ENCODE assay signal across 21 cellular contexts in the genomic region with DNA sequence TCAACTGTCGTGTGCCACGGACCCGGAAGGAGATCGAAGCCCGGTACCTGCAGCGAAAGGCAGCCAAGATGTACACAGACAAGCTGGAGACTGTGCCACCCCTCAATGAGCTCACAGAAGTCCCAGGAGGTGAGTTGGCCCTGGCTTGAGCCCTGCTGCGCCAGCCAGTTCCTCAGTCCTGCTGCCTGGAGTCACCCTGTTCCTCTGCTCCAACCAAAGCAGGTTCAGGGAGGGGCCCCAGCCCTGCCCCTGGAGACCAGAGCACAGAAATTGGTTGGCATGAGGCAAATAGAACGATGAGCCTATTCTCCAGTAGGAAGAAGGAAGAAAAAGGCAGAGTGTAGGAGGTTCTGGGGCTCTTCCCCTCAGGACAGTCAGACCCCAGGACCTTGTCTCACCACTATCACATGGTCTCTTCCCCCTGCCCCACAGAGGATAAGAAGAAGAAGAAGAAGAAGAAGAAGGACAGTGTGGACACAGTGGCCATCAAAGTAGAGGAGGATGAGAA. TPM values are rescaled to one million over a fixed set of nuclear protein-coding genes. Genes with fewer than 3 reads are reported as not detected.
DNase-seq lines count a peak whose midpoint lies in the region; ATAC-seq and TF ChIP-seq lines count a peak whose summit lies in the region.
"Had no signal": no experiment of that assay in that cellular context is flagged by ENCODE, and none has a peak within 500 bp of the region (broad histone marks: within the 10 kb centered on the region; RNA-seq: fewer than 3 reads in every experiment).

No MANE protein-coding gene starts in this region.

- TF ChIP-seq POLR2A in heart left ventricle (IDR thresholded peaks at IDR 0.05): no peak

- H4K20me1 ChIP-seq in neural progenitor cell (ENCODE audit: low read depth): peaks cover 3% of the 10 kb centered on the region

- H3K27ac ChIP-seq in heart left ventricle: no peak overlapping the region
- H3K27ac ChIP-seq in neural progenitor cell: no peak overlapping the region

- H3K4me3 ChIP-seq in heart left ventricle (no peak overlapping the region), neural progenitor cell (no peak overlapping the region)
- H3K4me3 ChIP-seq: GM23338 had no signal

- BruUV-seq in Calu3 (replicated peaks; lab: Mats Ljungman, UMichigan): no TSS peak

- H3K9me3 ChIP-seq in heart left ventricle: no peaks in the 10 kb centered on the region
- H3K9me3 ChIP-seq in neural progenitor cell (ENCODE audit: low read depth): no peaks in the 10 kb centered on the region
- H3K9me3 ChIP-seq: BE2C, Caco-2 had no signal

- no peaks in the 10 kb centered on the region for H3K36me3 Mint-ChIP-seq in activated CD8-positive, alpha-beta T cell treated with anti-CD3 and anti-CD28 coated beads, Interleukin-2, amount 10 ng/mL, durations not matched to agents 7 days and 5 days (ENCODE audit: low read depth)
- no peaks in the 10 kb centered on the region for H3K36me3 Mint-ChIP-seq in activated CD8-positive, alpha-beta T cell treated with anti-CD3 and anti-CD28 coated beads for 36 hours (ENCODE audit: low read depth)
- no peaks in the 10 kb centered on the region for H3K36me3 Mint-ChIP-seq in activated T-helper 17 cell treated with anti-CD3 and anti-CD28 coated beads, Interleukin-2, amount 50 U/mL, for 72 hours (ENCODE audit: low read depth)
- H3K36me3 Mint-ChIP-seq in neural progenitor cell (no peaks in the 10 kb centered on the region), Calu3 (ENCODE audit: insufficient read depth, unreplicated experiment) (peaks cover 5% of the 10 kb centered on the region)

- no peaks in the 10 kb centered on the region for H3K79me2 ChIP-seq in neural progenitor cell (ENCODE audit: low read depth)

- H3K36me3 ChIP-seq in heart left ventricle (no peaks in the 10 kb centered on the region), neural progenitor cell (no peaks in the 10 kb centered on the region)
- H3K36me3 ChIP-seq: BE2C had no signal

- H3K9me3 Mint-ChIP-seq in activated CD8-positive, alpha-beta T cell treated with anti-CD3 and anti-CD28 coated beads, Interleukin-2, amount 10 ng/mL, durations not matched to agents 7 days and 5 days (ENCODE audit: insufficient read depth): no peaks in the 10 kb centered on the region
- H3K9me3 Mint-ChIP-seq in activated CD8-positive, alpha-beta T cell treated with anti-CD3 and anti-CD28 coated beads for 36 hours: no peaks in the 10 kb centered on the region
- no peaks in the 10 kb centered on the region for H3K9me3 Mint-ChIP-seq in activated T-helper 17 cell treated with anti-CD3 and anti-CD28 coated beads, Interleukin-2, amount 50 U/mL, for 72 hours
- H3K9me3 Mint-ChIP-seq in neural progenitor cell (no peaks in the 10 kb centered on the region), Calu3 (ENCODE audit: low read depth, unreplicated experiment) (no peaks in the 10 kb centered on the region)
- H3K9me3 Mint-ChIP-seq: CD4-positive, alpha-beta T cell; GM23338 had no signal

- 93 to 99% (median 95%) methylated on average over 8 of the region's 8 CpGs for WGBS in heart left ventricle, 4 donors

- H3F3A ChIP-seq in neural progenitor cell (ENCODE audit: low read depth): no peaks in the 10 kb centered on the region

- no peak overlapping the region for H3K4me2 ChIP-seq in neural progenitor cell
- H3K4me2 ChIP-seq: GM23338 had no signal

- H3K9ac ChIP-seq in neural progenitor cell: no peak overlapping the region

- H3K27me3 Mint-ChIP-seq in activated CD8-positive, alpha-beta T cell treated with anti-CD3 and anti-CD28 coated beads, Interleukin-2, amount 10 ng/mL, durations not matched to agents 7 days and 5 days (ENCODE audit: low read depth): no peaks in the 10 kb centered on the region
- H3K27me3 Mint-ChIP-seq in activated CD8-positive, alpha-beta T cell treated with anti-CD3 and anti-CD28 coated beads for 36 hours: no peaks in the 10 kb centered on the region
- H3K27me3 Mint-ChIP-seq in activated T-helper 17 cell treated with anti-CD3 and anti-CD28 coated beads, Interleukin-2, amount 50 U/mL, for 72 hours: no peaks in the 10 kb centered on the region
- peaks cover 3% of the 10 kb centered on the region for H3K27me3 Mint-ChIP-seq in neural progenitor cell (ENCODE audit: insufficient read depth, low read depth)
- no peaks in the 10 kb centered on the region for H3K27me3 Mint-ChIP-seq in Calu3 (ENCODE audit: unreplicated experiment)
- H3K27me3 Mint-ChIP-seq: CD4-positive, alpha-beta T cell had no signal

- H3K4me1 ChIP-seq in heart left ventricle: peaks cover 0 to 16% (median 0%) of the 10 kb centered on the region in 12 donors
- H3K4me1 ChIP-seq in neural progenitor cell: no peaks in the 10 kb centered on the region
- H3K4me1 ChIP-seq: BE2C had no signal

- CTCF ChIA-PET in activated CD8-positive, alpha-beta T cell treated with anti-CD3 and anti-CD28 coated beads, Interleukin-2, amount 10 ng/mL, durations not matched to agents 7 days and 5 days (lab: Charles Lee): interaction anchor here (0.6 to 1.0 kb wide), 2 partner anchors 8 to 1337 kb away, joined by 3 to 5 read pairs; partner anchors contain the start of gene PRSS50
- CTCF ChIA-PET in activated CD8-positive, alpha-beta T cell treated with anti-CD3 and anti-CD28 coated beads for 36 hours (lab: Charles Lee): interaction anchor here (0.6 to 1.3 kb wide), 3 partner anchors 16 to 119 kb away, joined by 3 read pairs; partner anchors contain the start of gene ALS2CL
- CTCF ChIA-PET in Calu3 (lab: Charles Lee): no interaction called here

- no peak for ATAC-seq in activated CD8-positive, alpha-beta T cell treated with anti-CD3 and anti-CD28 coated beads, Interleukin-2, amount 10 ng/mL, durations not matched to agents 7 days and 5 days
- no peak for ATAC-seq in activated CD8-positive, alpha-beta T cell treated with anti-CD3 and anti-CD28 coated beads for 36 hours
- ATAC-seq in Right ventricle myocardium inferior: no peak
- no peak for ATAC-seq in heart left ventricle
- no peak for ATAC-seq in activated T-helper 17 cell treated with anti-CD3 and anti-CD28 coated beads, Interleukin-2, amount 50 U/mL, for 72 hours (replicated peaks)
- ATAC-seq: GM23338, Panc1 had no signal

- no peak overlapping the region for H2AFZ ChIP-seq in neural progenitor cell (replicated peaks)
- H2AFZ ChIP-seq: GM23338 had no signal

- no peak for TF ChIP-seq CTCF in activated CD8-positive, alpha-beta T cell treated with anti-CD3 and anti-CD28 coated beads for 36 hours (IDR thresholded peaks at IDR 0.05)
- TF ChIP-seq CTCF in heart left ventricle (IDR thresholded peaks at IDR 0.05) (no peak), neural progenitor cell (IDR thresholded peaks at IDR 0.05) (no peak), Calu3 (IDR thresholded peaks at IDR 0.05; ENCODE audit: unreplicated experiment) (no peak)

- POLR2A ChIA-PET in activated CD8-positive, alpha-beta T cell treated with anti-CD3 and anti-CD28 coated beads, Interleukin-2, amount 10 ng/mL, durations not matched to agents 7 days and 5 days (lab: Charles Lee): no interaction called here
- POLR2A ChIA-PET in activated CD8-positive, alpha-beta T cell treated with anti-CD3 and anti-CD28 coated beads for 36 hours (lab: Charles Lee): no interaction called here

- no peak overlapping the region for H3K4me3 Mint-ChIP-seq in activated CD8-positive, alpha-beta T cell treated with anti-CD3 and anti-CD28 coated beads, Interleukin-2, amount 10 ng/mL, durations not matched to agents 7 days and 5 days
- H3K4me3 Mint-ChIP-seq in activated CD8-positive, alpha-beta T cell treated with anti-CD3 and anti-CD28 coated beads for 36 hours: no peak overlapping the region
- no peak overlapping the region for H3K4me3 Mint-ChIP-seq in activated T-helper 17 cell treated with anti-CD3 and anti-CD28 coated beads, Interleukin-2, amount 50 U/mL, for 72 hours
- H3K4me3 Mint-ChIP-seq in neural progenitor cell (no peak overlapping the region), Calu3 (ENCODE audit: low read depth, unreplicated experiment) (no peak overlapping the region)
- H3K4me3 Mint-ChIP-seq: CD4-positive, alpha-beta T cell; GM23338 had no signal

- no peaks in the 10 kb centered on the region for H3K4me1 Mint-ChIP-seq in activated CD8-positive, alpha-beta T cell treated with anti-CD3 and anti-CD28 coated beads, Interleukin-2, amount 10 ng/mL, durations not matched to agents 7 days and 5 days (ENCODE audit: low read depth)
- no peaks in the 10 kb centered on the region for H3K4me1 Mint-ChIP-seq in activated CD8-positive, alpha-beta T cell treated with anti-CD3 and anti-CD28 coated beads for 36 hours (ENCODE audit: low read depth)
- peaks cover 7% of the 10 kb centered on the region for H3K4me1 Mint-ChIP-seq in activated T-helper 17 cell treated with anti-CD3 and anti-CD28 coated beads, Interleukin-2, amount 50 U/mL, for 72 hours
- H3K4me1 Mint-ChIP-seq in neural progenitor cell (peaks cover 10% of the 10 kb centered on the region), Calu3 (ENCODE audit: low read depth, unreplicated experiment) (peaks cover 17% of the 10 kb centered on the region)

- DNase-seq in activated CD8-positive, alpha-beta T cell treated with anti-CD3 and anti-CD28 coated beads, Interleukin-2, amount 10 ng/mL, durations not matched to agents 7 days and 5 days: no peak
- DNase-seq in activated CD8-positive, alpha-beta T cell treated with anti-CD3 and anti-CD28 coated beads for 36 hours: no peak
- peak; percentile 46 for DNase-seq in Right ventricle myocardium inferior (ENCODE audit: missing footprints)
- no peak for DNase-seq in heart left ventricle
- DNase-seq in neural progenitor cell (ENCODE audit: low spot score): no peak
- no peak for DNase-seq in Calu3
- no peak for DNase-seq in iPS-NIHi11 (ENCODE audit: low spot score)
- DNase-seq: BE2C, DMS153, GDM1, NCI-H1092 treated with DMSO at 0.1 percent for 48 hours, NCI-H146, NCI-H2081 had no signal

- no peaks in the 10 kb centered on the region for H3K27me3 ChIP-seq in heart left ventricle
- H3K27me3 ChIP-seq in neural progenitor cell: peaks cover under 1% of the 10 kb centered on the region
- H3K27me3 ChIP-seq: BE2C had no signal

- intact Hi-C loops in activated CD8-positive, alpha-beta T cell treated with anti-CD3 and anti-CD28 coated beads for 36 hours (cut with micrococcal nuclease): no loop called here
- intact Hi-C loops in Right ventricle myocardium inferior (cut with DNase I) (loop anchor here (5.0 to 10.0 kb wide), 2 partner anchors 138 to 296 kb away; no protein-coding TSS in a partner anchor), heart left ventricle (cut with DNase I) (loop anchor here in 8 of 10 donors (5.0 to 10.0 kb wide), 11 partner anchors 136 to 666 kb away; partner anchors contain the start of genes MYL3 (in 1 of the 8) and SETD2 (in 1 of the 8)), Calu3 (cut with micrococcal nuclease; ENCODE audit: unreplicated experiment) (loop anchor here (5.0 kb wide), 1 partner anchor 663 kb away; no protein-coding TSS in a partner anchor)

- H3K27ac Mint-ChIP-seq in activated CD8-positive, alpha-beta T cell treated with anti-CD3 and anti-CD28 coated beads, Interleukin-2, amount 10 ng/mL, durations not matched to agents 7 days and 5 days: peak overlapping the region; percentile 0
- no peak overlapping the region for H3K27ac Mint-ChIP-seq in activated CD8-positive, alpha-beta T cell treated with anti-CD3 and anti-CD28 coated beads for 36 hours
- H3K27ac Mint-ChIP-seq in activated T-helper 17 cell treated with anti-CD3 and anti-CD28 coated beads, Interleukin-2, amount 50 U/mL, for 72 hours: peak overlapping the region; percentile 81
- H3K27ac Mint-ChIP-seq in neural progenitor cell: peak overlapping the region; percentile 25
- no peak overlapping the region for H3K27ac Mint-ChIP-seq in Calu3 (ENCODE audit: unreplicated experiment)
- H3K27ac Mint-ChIP-seq: CD4-positive, alpha-beta T cell; GM23338 had no signal

RNA-seq across cellular contexts. Expression of gene TMIE, which starts 8.0 kb away (rescaled TPM):
- total RNA-seq in activated CD8-positive, alpha-beta T cell treated with anti-CD3 and anti-CD28 coated beads, Interleukin-2, amount 10 ng/mL, durations not matched to agents 7 days and 5 days: under 1 TPM in 1 of 2 experiments, not detected in 1; 0.34 TPM
- total RNA-seq in activated CD8-positive, alpha-beta T cell treated with anti-CD3 and anti-CD28 coated beads for 36 hours: under 1 TPM; 0.81 to 0.90 TPM
- total RNA-seq in Right ventricle myocardium inferior (0.89 TPM), heart left ventricle (under 1 TPM in 8 of 9 donors, not detected in 1; 0.47 to 0.95 (median 0.61) TPM), neural progenitor cell (ENCODE audit: low replicate concordance) (not detected in 2 replicates), Calu3 (2022) (0.26 TPM in 1 of 2 replicates, not detected in the other)
- polyA plus RNA-seq in heart left ventricle: under 1 TPM; 0.46 to 0.69 TPM
- under 1 TPM; 0.15 to 0.53 TPM for total RNA-seq in activated T-helper 17 cell treated with anti-CD3 and anti-CD28 coated beads, Interleukin-2, amount 50 U/mL, for 72 hours
- total RNA-seq: A172, Caco-2, Daoy had no signal

RNA-seq across cellular contexts. Expression of gene PRSS50, which starts 8.5 kb away (rescaled TPM):
- total RNA-seq in activated CD8-positive, alpha-beta T cell treated with anti-CD3 and anti-CD28 coated beads, Interleukin-2, amount 10 ng/mL, durations not matched to agents 7 days and 5 days: not detected
- total RNA-seq in activated CD8-positive, alpha-beta T cell treated with anti-CD3 and anti-CD28 coated beads for 36 hours: not detected
- total RNA-seq in Right ventricle myocardium inferior: 0.11 TPM
- under 1 TPM in 7 of 9 donors, not detected in 2; 0.23 to 0.65 (median 0.35) TPM for total RNA-seq in heart left ventricle
- polyA plus RNA-seq in heart left ventricle: under 1 TPM; 0.06 to 0.46 TPM
- total RNA-seq in activated T-helper 17 cell treated with anti-CD3 and anti-CD28 coated beads, Interleukin-2, amount 50 U/mL, for 72 hours: under 1 TPM in 1 of 2 donors, not detected in 1; 0.11 TPM
- total RNA-seq in neural progenitor cell (ENCODE audit: low replicate concordance): 0.28 and 1.9 TPM in 2 replicates
- not detected in 2 replicates for total RNA-seq in Calu3 (2022)
- total RNA-seq: A172; Caco-2; CD4-positive, alpha-beta T cell; Daoy; NCI-H460 had no signal

RNA-seq across cellular contexts. Expression of gene ALS2CL, which starts 15.7 kb away (rescaled TPM):
- total RNA-seq in activated CD8-positive, alpha-beta T cell treated with anti-CD3 and anti-CD28 coated beads, Interleukin-2, amount 10 ng/mL, durations not matched to agents 7 days and 5 days: 1 to 10 TPM; 1.3 to 1.4 TPM
- 1 to 10 TPM; 1.7 to 2.0 TPM for total RNA-seq in activated CD8-positive, alpha-beta T cell treated with anti-CD3 and anti-CD28 coated beads for 36 hours
- total RNA-seq in Right ventricle myocardium inferior: 36.9 TPM
- 10 to 100 TPM; 11.8 to 40.7 (median 25.4) TPM for total RNA-seq in heart left ventricle
- polyA plus RNA-seq in heart left ventricle: 10 to 100 TPM; 12.4 to 37.1 TPM
- total RNA-seq in activated T-helper 17 cell treated with anti-CD3 and anti-CD28 coated beads, Interleukin-2, amount 50 U/mL, for 72 hours: 1 to 10 TPM in 1 of 2 donors, under 1 TPM in 1; 0.69 to 5.2 TPM
- total RNA-seq in neural progenitor cell (ENCODE audit: low replicate concordance): 0.71 and 1.3 TPM in 2 replicates
- 39.6 and 46.7 TPM in 2 replicates for total RNA-seq in Calu3 (2022)

Comparison
In these comparisons a context has a peak if more than half of its experiments do, and no peak if none do; other contexts are left out.
1. H3K27ac Mint-ChIP-seq: peak in activated CD8-positive, alpha-beta T cell treated with anti-CD3 and anti-CD28 coated beads, Interleukin-2, amount 10 ng/mL, durations not matched to agents 7 days and 5 days (single experiment), activated T-helper 17 cell treated with anti-CD3 and anti-CD28 coated beads, Interleukin-2, amount 50 U/mL, for 72 hours (single experiment) and neural progenitor cell (single experiment); none in activated CD8-positive, alpha-beta T cell treated with anti-CD3 and anti-CD28 coated beads for 36 hours (single experiment) and Calu3 (single experiment).